In genomic region chr2:62208082-62208757, GRCh38 we compare ENCODE assay signal across 19 cellular contexts. TPM values are rescaled to one million over a fixed set of nuclear protein-coding genes. Genes with fewer than 3 reads are reported as not detected.
DNase-seq lines count a peak whose midpoint lies in the region; ATAC-seq and TF ChIP-seq lines count a peak whose summit lies in the region.
"Had no signal": no experiment of that assay in that cellular context is flagged by ENCODE, and none has a peak within 500 bp of the region (broad histone marks: within the 10 kb centered on the region; RNA-seq: fewer than 3 reads in every experiment).

No MANE protein-coding gene starts in this region.

- WGBS in esophagus squamous epithelium, 2 donors = 74 to 78% methylated on average over 4 of the region's 4 CpGs

- H3K36me3 Mint-ChIP-seq in activated CD4-positive, alpha-beta T cell treated with anti-CD3 and anti-CD28 coated beads for 36 hours (ENCODE audit: low read depth) = peaks cover 33% of the 10 kb centered on the region
- peaks cover 28 to 33% of the 10 kb centered on the region in 2 donors for H3K36me3 Mint-ChIP-seq in CD4-positive, alpha-beta memory T cell
- peaks cover 16% of the 10 kb centered on the region for H3K36me3 Mint-ChIP-seq in activated naive CD8-positive, alpha-beta T cell
- peaks cover 14 to 47% (median 38%) of the 10 kb centered on the region in 5 donors for H3K36me3 Mint-ChIP-seq in naive thymus-derived CD4-positive, alpha-beta T cell

- ATAC-seq in activated CD4-positive, alpha-beta T cell treated with anti-CD3 and anti-CD28 coated beads for 36 hours = no peak
- no peak for ATAC-seq in naive thymus-derived CD4-positive, alpha-beta T cell
- no peak for ATAC-seq in HG03460 (IDR thresholded peaks at IDR 0.05; ENCODE audit: unreplicated experiment)
- ATAC-seq: A549 had no signal

- no peaks in the 10 kb centered on the region for H3K27me3 ChIP-seq in CD4-positive, alpha-beta memory T cell (ENCODE audit: insufficient read depth, low read length)
- H3K27me3 ChIP-seq in naive thymus-derived CD4-positive, alpha-beta T cell (ENCODE audit: control insufficient read depth in 2 of 2, insufficient read depth in 2 of 2, low read length in 2 of 2) = no peaks in the 10 kb centered on the region
- no peaks in the 10 kb centered on the region for H3K27me3 ChIP-seq in esophagus squamous epithelium
- H3K27me3 ChIP-seq: Peyer's patch, stomach, vagina had no signal

- H3K4me1 Mint-ChIP-seq in activated CD4-positive, alpha-beta T cell treated with anti-CD3 and anti-CD28 coated beads for 36 hours = peaks cover 82% of the 10 kb centered on the region
- peaks cover 47 to 93% (median 70%) of the 10 kb centered on the region in 4 donors for H3K4me1 Mint-ChIP-seq in CD4-positive, alpha-beta memory T cell
- H3K4me1 Mint-ChIP-seq in activated naive CD8-positive, alpha-beta T cell (ENCODE audit: low read depth) = peaks cover 93% of the 10 kb centered on the region
- peaks cover 48 to 92% (median 79%) of the 10 kb centered on the region in 7 donors for H3K4me1 Mint-ChIP-seq in naive thymus-derived CD4-positive, alpha-beta T cell

- no peak overlapping the region for H3K27ac ChIP-seq in CD4-positive, alpha-beta memory T cell (ENCODE audit: low read depth, low read length)
- no peak overlapping the region for H3K27ac ChIP-seq in naive thymus-derived CD4-positive, alpha-beta T cell (ENCODE audit: low read depth, low read length)
- H3K27ac ChIP-seq in esophagus squamous epithelium = no peak overlapping the region
- H3K27ac ChIP-seq: A549, C4-2B, Peyer's patch, vagina had no signal

- peak overlapping the region; percentile 34 for H3K27ac Mint-ChIP-seq in activated CD4-positive, alpha-beta T cell treated with anti-CD3 and anti-CD28 coated beads for 36 hours
- H3K27ac Mint-ChIP-seq in CD4-positive, alpha-beta memory T cell = peak overlapping the region in 5 of 7 donors; percentile 33 to 80 (median 67)
- peak overlapping the region; percentile 87 for H3K27ac Mint-ChIP-seq in activated naive CD8-positive, alpha-beta T cell
- peak overlapping the region in 5 of 9 donors; percentile 2 to 80 (median 17) for H3K27ac Mint-ChIP-seq in naive thymus-derived CD4-positive, alpha-beta T cell

- TF ChIP-seq POLR2A in esophagus squamous epithelium (IDR thresholded peaks at IDR 0.05) = no peak

- no peaks in the 10 kb centered on the region for H3K9me3 ChIP-seq in CD4-positive, alpha-beta memory T cell (ENCODE audit: control insufficient read depth in 1 of 2, low read length in 2 of 2)
- H3K9me3 ChIP-seq in naive thymus-derived CD4-positive, alpha-beta T cell (ENCODE audit: control insufficient read depth in 2 of 3, low read length in 3 of 3) = peaks cover 0 to 13% (median 0%) of the 10 kb centered on the region in 3 experiments
- H3K9me3 ChIP-seq in esophagus squamous epithelium = peaks cover 0 to 8% (median 0%) of the 10 kb centered on the region in 3 donors
- H3K9me3 ChIP-seq: A549, Peyer's patch, SK-N-SH, stomach, vagina had no signal

- POLR2A ChIA-PET in activated CD4-positive, alpha-beta T cell treated with anti-CD3 and anti-CD28 coated beads for 36 hours (lab: Charles Lee) = no interaction called here
- POLR2A ChIA-PET in CD4-positive, alpha-beta memory T cell (lab: Charles Lee; ENCODE audit: partially characterized antibody) = no interaction called here
- POLR2A ChIA-PET in naive thymus-derived CD4-positive, alpha-beta T cell (lab: Charles Lee) = no interaction called here

- intact Hi-C loops in activated CD4-positive, alpha-beta T cell treated with anti-CD3 and anti-CD28 coated beads for 36 hours (cut with DNase I, micrococcal nuclease) = loop anchor here in 1 of 2 experiments (10.0 kb wide), 2 partner anchors 173 to 443 kb away; no protein-coding TSS in a partner anchor
- intact Hi-C loops in CD4-positive, alpha-beta memory T cell (cut with micrococcal nuclease) = no loop called here
- intact Hi-C loops in naive thymus-derived CD4-positive, alpha-beta T cell (cut with micrococcal nuclease) = no loop called here
- intact Hi-C loops in esophagus squamous epithelium (cut with DNase I) = no loop called here

- H3K36me3 ChIP-seq in CD4-positive, alpha-beta memory T cell (ENCODE audit: insufficient read depth, low read length) = no peaks in the 10 kb centered on the region
- peaks cover 0 to 4% (median 0%) of the 10 kb centered on the region in 3 experiments for H3K36me3 ChIP-seq in naive thymus-derived CD4-positive, alpha-beta T cell (ENCODE audit: control insufficient read depth in 2 of 3, insufficient read depth in 3 of 3, low read length in 3 of 3)
- H3K36me3 ChIP-seq in esophagus squamous epithelium = peaks cover 0 to 14% (median 0%) of the 10 kb centered on the region in 3 donors
- H3K36me3 ChIP-seq: Peyer's patch, stomach, vagina had no signal

- DNase-seq in activated CD4-positive, alpha-beta T cell treated with anti-CD3 and anti-CD28 coated beads for 36 hours = no peak
- DNase-seq in activated CD4-positive, alpha-beta T cell treated with anti-CD3 and anti-CD28 coated beads, Interleukin-2, amount 50 U/mL, for 4 hours = no peak
- no peak for DNase-seq in CD4-positive, alpha-beta memory T cell
- no peak for DNase-seq in naive thymus-derived CD4-positive, alpha-beta T cell
- DNase-seq in esophagus squamous epithelium (lab: John Stamatoyannopoulos, UW) (no peak), SW 1271 (lab: John Stamatoyannopoulos, UW) (no peak)
- DNase-seq: aorta; H9; NCI-H2171; NCI-H774; SK-N-SH; stimulated activated CD4-positive, alpha-beta T cell treated with anti-CD3 and anti-CD28 coated beads, Interleukin-15, amount 100 ng/mL, for 24 hours; stomach had no signal

- peaks cover 1% of the 10 kb centered on the region for H3K9me3 Mint-ChIP-seq in activated CD4-positive, alpha-beta T cell treated with anti-CD3 and anti-CD28 coated beads for 36 hours (ENCODE audit: low read depth)
- H3K9me3 Mint-ChIP-seq in CD4-positive, alpha-beta memory T cell = peaks cover 1 to 20% (median 10%) of the 10 kb centered on the region in 8 donors
- H3K9me3 Mint-ChIP-seq in activated naive CD8-positive, alpha-beta T cell (ENCODE audit: low read depth) = peaks cover 6% of the 10 kb centered on the region
- peaks cover 0 to 25% (median 12%) of the 10 kb centered on the region in 11 donors for H3K9me3 Mint-ChIP-seq in naive thymus-derived CD4-positive, alpha-beta T cell
- H3K9me3 Mint-ChIP-seq: H9 had no signal

- H3K27me3 Mint-ChIP-seq in activated CD4-positive, alpha-beta T cell treated with anti-CD3 and anti-CD28 coated beads for 36 hours = no peaks in the 10 kb centered on the region
- H3K27me3 Mint-ChIP-seq in CD4-positive, alpha-beta memory T cell = no peaks in the 10 kb centered on the region
- no peaks in the 10 kb centered on the region for H3K27me3 Mint-ChIP-seq in activated naive CD8-positive, alpha-beta T cell
- H3K27me3 Mint-ChIP-seq in naive thymus-derived CD4-positive, alpha-beta T cell = no peaks in the 10 kb centered on the region

- H3K4me3 ChIP-seq in CD4-positive, alpha-beta memory T cell (ENCODE audit: low read length in 2 of 2) = no peak overlapping the region
- H3K4me3 ChIP-seq in naive thymus-derived CD4-positive, alpha-beta T cell (ENCODE audit: low read length) = no peak overlapping the region
- no peak overlapping the region for H3K4me3 ChIP-seq in esophagus squamous epithelium
- H3K4me3 ChIP-seq: A549, Peyer's patch, stomach, vagina had no signal

- peaks cover 63% of the 10 kb centered on the region for H3K4me1 ChIP-seq in CD4-positive, alpha-beta memory T cell (ENCODE audit: insufficient read depth, low read length)
- H3K4me1 ChIP-seq in naive thymus-derived CD4-positive, alpha-beta T cell (ENCODE audit: control insufficient read depth in 2 of 2, insufficient read depth in 2 of 2, low read length in 2 of 2) = peaks cover 8 to 56% of the 10 kb centered on the region in 2 donors
- peaks cover 0 to 68% (median 12%) of the 10 kb centered on the region in 3 donors for H3K4me1 ChIP-seq in esophagus squamous epithelium

- CTCF ChIA-PET in activated CD4-positive, alpha-beta T cell treated with anti-CD3 and anti-CD28 coated beads for 36 hours (lab: Charles Lee) = no interaction called here
- CTCF ChIA-PET in CD4-positive, alpha-beta memory T cell (lab: Charles Lee; ENCODE audit: partially characterized antibody) = no interaction called here
- CTCF ChIA-PET in naive thymus-derived CD4-positive, alpha-beta T cell (lab: Charles Lee) = no interaction called here

- H3K4me3 Mint-ChIP-seq in activated CD4-positive, alpha-beta T cell treated with anti-CD3 and anti-CD28 coated beads for 36 hours = no peak overlapping the region
- peak overlapping the region in 4 of 8 donors; percentile 9 to 56 (median 24) for H3K4me3 Mint-ChIP-seq in CD4-positive, alpha-beta memory T cell
- peak overlapping the region; percentile 71 for H3K4me3 Mint-ChIP-seq in activated naive CD8-positive, alpha-beta T cell
- peak overlapping the region in 3 of 10 donors; percentile 9 to 40 (median 35) for H3K4me3 Mint-ChIP-seq in naive thymus-derived CD4-positive, alpha-beta T cell
- H3K4me3 Mint-ChIP-seq: H9 had no signal

- no peak for TF ChIP-seq CTCF in esophagus squamous epithelium (IDR thresholded peaks at IDR 0.05)

RNA-seq across cellular contexts. Expression of gene B3GNT2, which starts 12.3 kb away (rescaled TPM):
- total RNA-seq in activated CD4-positive, alpha-beta T cell treated with anti-CD3 and anti-CD28 coated beads for 36 hours = 10 to 100 TPM; 28.6 to 31.7 TPM
- total RNA-seq in CD4-positive, alpha-beta memory T cell = 10 to 100 TPM; 18.3 to 18.8 TPM
- 10 to 100 TPM; 29.8 to 55.7 TPM for polyA plus RNA-seq in CD4-positive, alpha-beta memory T cell
- 10 to 100 TPM; 16.9 to 37.0 (median 34.7) TPM for total RNA-seq in naive thymus-derived CD4-positive, alpha-beta T cell
- 10 to 100 TPM; 16.3 to 20.3 TPM for polyA plus RNA-seq in naive thymus-derived CD4-positive, alpha-beta T cell
- 10 to 100 TPM; 22.3 to 41.9 (median 33.5) TPM for total RNA-seq in esophagus squamous epithelium

Comparison
In these comparisons a context has a peak if more than half of its experiments do, and no peak if none do; other contexts are left out.
1. H3K27ac Mint-ChIP-seq: peak in every context shown above with its lines; median percentile 87 in activated naive CD8-positive, alpha-beta T cell; 67 in CD4-positive, alpha-beta memory T cell; 34 in activated CD4-positive, alpha-beta T cell treated with anti-CD3 and anti-CD28 coated beads for 36 hours; 17 in naive thymus-derived CD4-positive, alpha-beta T cell.